24 cellular contexts compared by ENCODE assay signal in the genomic region with DNA sequence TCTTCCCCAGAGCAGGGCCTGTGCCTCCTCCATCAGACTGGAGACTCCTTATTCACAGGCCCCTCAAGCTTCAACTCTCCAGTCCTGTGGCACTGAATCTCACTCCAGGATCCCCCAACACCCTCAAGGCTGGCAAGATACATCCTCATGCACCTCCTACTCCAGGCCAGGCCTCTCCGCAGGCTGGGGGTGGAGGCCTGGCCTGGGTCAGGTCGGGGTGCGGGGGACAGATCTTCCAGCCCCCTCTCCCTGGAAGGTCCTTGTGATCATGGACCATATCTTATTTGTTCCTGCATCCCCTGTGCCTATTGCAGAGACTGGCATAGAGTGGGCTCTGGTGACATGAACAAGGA.
DNase-seq lines count a peak whose midpoint lies in the region; ATAC-seq, FAIRE-seq and TF ChIP-seq lines count a peak whose summit lies in the region.
"Had no signal": no experiment of that assay in that cellular context is flagged by ENCODE, and none has a peak within 500 bp of the region (broad histone marks: within the 10 kb centered on the region; RNA-seq: fewer than 3 reads in every experiment).

No MANE protein-coding gene starts in this region.

- peaks cover 4 to 21% of the 10 kb centered on the region in 2 experiments; a peak in 4 of 5 replicates for H3K27me3 ChIP-seq in HepG2 (ENCODE audit: control insufficient read depth in 1 of 2, insufficient read depth in 2 of 2, low read length in 2 of 2)
- H3K27me3 ChIP-seq in right lobe of liver: no peaks in the 10 kb centered on the region
- H3K27me3 ChIP-seq in right cardiac atrium (ENCODE audit: control insufficient read depth, insufficient read depth): no peaks in the 10 kb centered on the region
- H3K27me3 ChIP-seq: SJCRH30, transverse colon had no signal

- peaks cover 33% of the 10 kb centered on the region for H3K27me3 Mint-ChIP-seq in progenitor cell of endocrine pancreas
- peaks cover 18% of the 10 kb centered on the region for H3K27me3 Mint-ChIP-seq in activated CD4-positive, alpha-beta T cell treated with anti-CD3 and anti-CD28 coated beads, Interleukin-2, amount 10 ng/mL, durations not matched to agents 7 days and 5 days
- H3K27me3 Mint-ChIP-seq: stimulated activated memory B cell treated with anti-CD40 and anti-IgM and Interleukin-4, amounts not matched to agents 10 μg/mL and 1 μg/mL and 100 μg/mL, for 72 hours had no signal

- BruUV-seq in HepG2 (replicated peaks; lab: Mats Ljungman, UMichigan): no TSS peak

- peaks cover 28% of the 10 kb centered on the region for H3K4me1 Mint-ChIP-seq in progenitor cell of endocrine pancreas (ENCODE audit: low read depth)
- peaks cover 7% of the 10 kb centered on the region for H3K4me1 Mint-ChIP-seq in activated CD4-positive, alpha-beta T cell treated with anti-CD3 and anti-CD28 coated beads, Interleukin-2, amount 10 ng/mL, durations not matched to agents 7 days and 5 days

- TF ChIP-seq EP300 in HepG2 (IDR thresholded peaks at IDR 0.05; ENCODE audit: low read depth in 2 of 2, low read length in 2 of 2): no peak
- no peak for TF ChIP-seq EP300 in HepG2 (CRISPR knock-in tag; IDR thresholded peaks at IDR 0.05; ENCODE audit: borderline replicate concordance)

- H3K27ac ChIP-seq in HepG2 (ENCODE audit: extremely low read length, insufficient read depth, low read length) (no peak overlapping the region), right lobe of liver (no peak overlapping the region), right cardiac atrium (ENCODE audit: low read length) (peak overlapping the region; percentile 53)
- H3K27ac ChIP-seq: BLaER1 treated with 17β-estradiol and CSF1 and Interleukin-3, amounts not matched to agents 10 nM and 100 nM; PC-9; prostate gland; SJCRH30 had no signal

- no peak for ATAC-seq in HepG2
- no peak for ATAC-seq in right lobe of liver
- ATAC-seq in right cardiac atrium: no peak
- ATAC-seq: effector memory CD8-positive, alpha-beta T cell; left colon; stimulated activated memory B cell treated with anti-CD40 and anti-IgM and Interleukin-4, amounts not matched to agents 10 μg/mL and 1 μg/mL and 100 μg/mL, for 72 hours; T-cell had no signal

- H3K4me2 ChIP-seq in HepG2 (ENCODE audit: low read depth, low read length): no peak overlapping the region
- H3K4me2 ChIP-seq: BLaER1 treated with 17β-estradiol and CSF1 and Interleukin-3, amounts not matched to agents 10 nM and 100 nM; PC-9 had no signal

- TF ChIP-seq RAD21 in HepG2 (CRISPR knock-in tag; IDR thresholded peaks at IDR 0.05): no peak

- DNase-seq in HepG2 (ENCODE audit: low spot score) (no peak), right lobe of liver (no peak), right cardiac atrium (no peak), progenitor cell of endocrine pancreas (ENCODE audit: low spot score, unreplicated experiment) (peak; percentile 8), hippocampal formation (lab: John Stamatoyannopoulos, UW) (no peak), NCI-H2227 (lab: John Stamatoyannopoulos, UW; ENCODE audit: unreplicated experiment) (no peak)
- DNase-seq in NK-92 treated with Interleukin-12 subunit alpha and Interleukin-12 subunit beta, amount 100 ng/mL, for 24 hours (lab: John Stamatoyannopoulos, UW): no peak
- DNase-seq in activated CD4-positive, alpha-beta T cell treated with anti-CD3 and anti-CD28 coated beads, Interleukin-2, amount 10 ng/mL, durations not matched to agents 7 days and 5 days: no peak
- DNase-seq: activated naive CD8-positive, alpha-beta T cell treated with anti-CD3 and anti-CD28 coated beads for 36 hours; effector memory CD8-positive, alpha-beta T cell; left colon; NCI-H1092; NCI-H187 treated with DMSO at 0.1 percent for 48 hours; PC-9; stimulated activated CD4-positive, alpha-beta T cell treated with anti-CD3 and anti-CD28 coated beads, Interleukin-2, amount 100 ng/mL, for 24 hours had no signal

- FAIRE-seq in HepG2 (lab: Jason Lieb, UNC): no peak
- FAIRE-seq: GM12892 had no signal

- H3K9me3 ChIP-seq in HepG2 (ENCODE audit: low read length) (no peaks in the 10 kb centered on the region), right lobe of liver (no peaks in the 10 kb centered on the region), right cardiac atrium (ENCODE audit: control insufficient read depth, low read length) (no peaks in the 10 kb centered on the region)
- H3K9me3 ChIP-seq: BLaER1 treated with 17β-estradiol and CSF1 and Interleukin-3, amounts not matched to agents 10 nM and 100 nM; prostate gland; SJCRH30; transverse colon had no signal

- H3K9me3 Mint-ChIP-seq in progenitor cell of endocrine pancreas (ENCODE audit: low read depth): no peaks in the 10 kb centered on the region
- no peaks in the 10 kb centered on the region for H3K9me3 Mint-ChIP-seq in activated CD4-positive, alpha-beta T cell treated with anti-CD3 and anti-CD28 coated beads, Interleukin-2, amount 10 ng/mL, durations not matched to agents 7 days and 5 days
- H3K9me3 Mint-ChIP-seq: activated naive CD8-positive, alpha-beta T cell treated with anti-CD3 and anti-CD28 coated beads for 36 hours; activated T-helper 1 cell treated with anti-CD3 and anti-CD28 coated beads, Interleukin-12 subunit alpha, Interleukin-12 subunit beta, Interleukin-2, Interleukin-4 antibody, amounts not matched to agents 30 ng/mL and 10 ng/mL and 1 ng/mL, durations not matched to agents 14 hours and 24 hours and 36 hours; effector memory CD8-positive, alpha-beta T cell; natural killer cell treated with Interleukin-12 subunit alpha and Interleukin-12 subunit beta and Interleukin-15 and Interleukin-18, amount 100 ng/mL, for 72 hours; stimulated activated memory B cell treated with anti-CD40 and anti-IgM and Interleukin-4, amounts not matched to agents 10 μg/mL and 1 μg/mL and 100 μg/mL, for 72 hours; T-cell had no signal

- no peaks in the 10 kb centered on the region for H3K79me2 ChIP-seq in HepG2 (ENCODE audit: insufficient read depth, low read length)

- no peak overlapping the region for H3K9ac ChIP-seq in HepG2 (ENCODE audit: insufficient read depth, low read depth, low read length)
- H3K9ac ChIP-seq: BLaER1 treated with 17β-estradiol and CSF1 and Interleukin-3, amounts not matched to agents 10 nM and 100 nM had no signal

- no peaks in the 10 kb centered on the region for H4K20me1 ChIP-seq in HepG2 (ENCODE audit: insufficient read depth, low read length)

- TF ChIP-seq POLR2A in HepG2 (IDR thresholded peaks at IDR 0.05; ENCODE audit: insufficient read depth in 1 of 2, low read depth in 2 of 2, low read length in 2 of 2): no peak
- no peak for TF ChIP-seq POLR2A in right lobe of liver (IDR thresholded peaks at IDR 0.05)

- no peaks in the 10 kb centered on the region for H3K36me3 Mint-ChIP-seq in progenitor cell of endocrine pancreas (ENCODE audit: insufficient read depth)
- H3K36me3 Mint-ChIP-seq in activated CD4-positive, alpha-beta T cell treated with anti-CD3 and anti-CD28 coated beads, Interleukin-2, amount 10 ng/mL, durations not matched to agents 7 days and 5 days (ENCODE audit: low read depth): no peaks in the 10 kb centered on the region
- H3K36me3 Mint-ChIP-seq: activated naive CD8-positive, alpha-beta T cell treated with anti-CD3 and anti-CD28 coated beads for 36 hours; natural killer cell treated with Interleukin-12 subunit alpha and Interleukin-12 subunit beta and Interleukin-15 and Interleukin-18, amount 100 ng/mL, for 72 hours; stimulated activated memory B cell treated with anti-CD40 and anti-IgM and Interleukin-4, amounts not matched to agents 10 μg/mL and 1 μg/mL and 100 μg/mL, for 72 hours; T-cell had no signal

- no peak overlapping the region for H3K4me3 ChIP-seq in HepG2 (replicated peaks in 1 of 3; ENCODE audit: insufficient read depth in 1 of 3, low read depth in 2 of 3, low read length in 3 of 3)
- no peak overlapping the region for H3K4me3 ChIP-seq in right lobe of liver
- no peak overlapping the region for H3K4me3 ChIP-seq in right cardiac atrium (ENCODE audit: low read length)
- H3K4me3 ChIP-seq: BLaER1 treated with 17β-estradiol and CSF1 and Interleukin-3, amounts not matched to agents 10 nM and 100 nM; PC-9; prostate gland; SJCRH30; transverse colon had no signal

- no peak overlapping the region for H3K4me3 Mint-ChIP-seq in progenitor cell of endocrine pancreas (ENCODE audit: low read depth)
- H3K4me3 Mint-ChIP-seq in activated CD4-positive, alpha-beta T cell treated with anti-CD3 and anti-CD28 coated beads, Interleukin-2, amount 10 ng/mL, durations not matched to agents 7 days and 5 days: no peak overlapping the region
- H3K4me3 Mint-ChIP-seq: activated naive CD8-positive, alpha-beta T cell treated with anti-CD3 and anti-CD28 coated beads for 36 hours; activated T-helper 1 cell treated with anti-CD3 and anti-CD28 coated beads, Interleukin-12 subunit alpha, Interleukin-12 subunit beta, Interleukin-2, Interleukin-4 antibody, amounts not matched to agents 30 ng/mL and 10 ng/mL and 1 ng/mL, durations not matched to agents 14 hours and 24 hours and 36 hours; effector memory CD8-positive, alpha-beta T cell; natural killer cell treated with Interleukin-12 subunit alpha and Interleukin-12 subunit beta and Interleukin-15 and Interleukin-18, amount 100 ng/mL, for 72 hours; stimulated activated memory B cell treated with anti-CD40 and anti-IgM and Interleukin-4, amounts not matched to agents 10 μg/mL and 1 μg/mL and 100 μg/mL, for 72 hours; T-cell had no signal

- POLR2A ChIA-PET in HepG2 (lab: Yijun Ruan, JAX): no interaction called here
- POLR2A ChIA-PET in activated CD4-positive, alpha-beta T cell treated with anti-CD3 and anti-CD28 coated beads, Interleukin-2, amount 10 ng/mL, durations not matched to agents 7 days and 5 days (lab: Charles Lee): no interaction called here

- no peak for TF ChIP-seq CTCF in HepG2 (CRISPR knock-in tag; IDR thresholded peaks at IDR 0.05)
- TF ChIP-seq CTCF in right lobe of liver (IDR thresholded peaks at IDR 0.05): no peak
- TF ChIP-seq CTCF in progenitor cell of endocrine pancreas (IDR thresholded peaks at IDR 0.05; ENCODE audit: unreplicated experiment): no peak

- CTCF ChIA-PET in HepG2 (lab: Yijun Ruan, JAX; ENCODE audit: low intra/inter-chr PET ratio, low total read pairs): no interaction called here
- CTCF ChIA-PET in activated CD4-positive, alpha-beta T cell treated with anti-CD3 and anti-CD28 coated beads, Interleukin-2, amount 10 ng/mL, durations not matched to agents 7 days and 5 days (lab: Charles Lee): no interaction called here

- in situ Hi-C loops in HepG2 (cut with HindIII; ENCODE audit: extremely low pct_ligation_motif_present, low pct_unique_long_range_greater_than_20kb): loop anchor here (5.0 to 10.0 kb wide), 2 partner anchors 65 to 247 kb away; no protein-coding TSS in a partner anchor

- intact Hi-C loops in HepG2 (cut with micrococcal nuclease; ENCODE audit: unreplicated experiment): no loop called here
- intact Hi-C loops in right lobe of liver (cut with DNase I): loop anchor here (5.0 to 10.0 kb wide), 3 partner anchors 65 to 247 kb away; no protein-coding TSS in a partner anchor
- intact Hi-C loops in right cardiac atrium (cut with DNase I): loop anchor here in 1 of 4 donors (10.0 kb wide), 1 partner anchor 75 kb away; no protein-coding TSS in a partner anchor

- H2AFZ ChIP-seq in HepG2 (ENCODE audit: low read length): no peak overlapping the region
- H2AFZ ChIP-seq: PC-9 had no signal

- no peaks in the 10 kb centered on the region for H3K36me3 ChIP-seq in HepG2 (replicated peaks in 1 of 2; ENCODE audit: control insufficient read depth in 1 of 2, insufficient read depth in 2 of 2, low read length in 2 of 2)
- H3K36me3 ChIP-seq in right lobe of liver: no peaks in the 10 kb centered on the region
- H3K36me3 ChIP-seq: BLaER1 treated with 17β-estradiol and CSF1 and Interleukin-3, amounts not matched to agents 10 nM and 100 nM; prostate gland; SJCRH30; transverse colon had no signal

- WGBS in HepG2 (ENCODE audit: low lambda C conversion rate): 58% methylated on average over 3 of the region's 3 CpGs
- WGBS in right lobe of liver (ENCODE audit: insufficient coverage, low coverage, low lambda C conversion rate, missing lambda C conversion rate): 89% methylated on average over 3 of the region's 3 CpGs
- WGBS in right cardiac atrium: 78% methylated on average over 3 of the region's 3 CpGs

- H3K4me1 ChIP-seq in HepG2 (ENCODE audit: insufficient read depth, low read length): peaks cover 33% of the 10 kb centered on the region
- peaks cover 0 to 6% (median 0%) of the 10 kb centered on the region in 4 donors for H3K4me1 ChIP-seq in right lobe of liver
- peaks cover 14% of the 10 kb centered on the region for H3K4me1 ChIP-seq in right cardiac atrium (ENCODE audit: control insufficient read depth, insufficient read depth, low read length)

- no peak overlapping the region for H3K27ac Mint-ChIP-seq in progenitor cell of endocrine pancreas
- H3K27ac Mint-ChIP-seq in activated CD4-positive, alpha-beta T cell treated with anti-CD3 and anti-CD28 coated beads, Interleukin-2, amount 10 ng/mL, durations not matched to agents 7 days and 5 days: no peak overlapping the region
- H3K27ac Mint-ChIP-seq: activated naive CD8-positive, alpha-beta T cell treated with anti-CD3 and anti-CD28 coated beads for 36 hours; activated T-helper 1 cell treated with anti-CD3 and anti-CD28 coated beads, Interleukin-12 subunit alpha, Interleukin-12 subunit beta, Interleukin-2, Interleukin-4 antibody, amounts not matched to agents 30 ng/mL and 10 ng/mL and 1 ng/mL, durations not matched to agents 14 hours and 24 hours and 36 hours; effector memory CD8-positive, alpha-beta T cell; natural killer cell treated with Interleukin-12 subunit alpha and Interleukin-12 subunit beta and Interleukin-15 and Interleukin-18, amount 100 ng/mL, for 72 hours; stimulated activated memory B cell treated with anti-CD40 and anti-IgM and Interleukin-4, amounts not matched to agents 10 μg/mL and 1 μg/mL and 100 μg/mL, for 72 hours; T-cell had no signal
